In the genomic region with DNA sequence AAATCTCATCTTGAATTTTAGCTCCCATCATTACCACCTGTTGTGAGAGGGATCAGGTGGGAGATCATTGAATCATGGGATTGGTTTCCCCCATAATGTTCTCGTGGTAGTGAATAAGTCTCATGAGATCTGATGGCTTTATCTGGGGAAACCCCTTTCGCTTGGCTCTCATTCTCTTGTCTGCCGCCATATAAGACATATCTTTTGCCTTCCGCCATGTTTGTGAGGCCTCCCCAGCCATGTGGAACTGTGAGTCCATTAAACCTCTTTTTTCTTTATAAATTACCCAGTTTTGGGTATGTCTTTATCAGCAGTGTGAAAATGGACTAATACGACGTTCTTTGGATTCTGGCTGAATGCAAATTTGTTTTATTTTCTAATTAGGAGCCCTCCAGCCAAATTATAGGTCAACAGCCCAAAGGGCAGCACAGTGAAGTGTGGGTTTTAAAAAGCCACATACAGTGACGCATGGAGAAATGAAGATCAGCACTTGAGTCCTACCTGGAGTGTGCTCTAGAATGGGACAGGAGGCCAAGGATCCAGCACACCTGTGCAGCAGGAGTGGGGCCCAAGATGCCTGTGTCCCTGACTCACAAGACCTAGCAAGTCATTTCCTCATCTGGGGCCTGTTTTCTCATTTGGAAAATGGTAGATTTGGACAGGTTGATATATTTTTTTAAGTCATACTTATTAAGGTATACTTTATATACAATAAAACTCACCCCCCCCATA, we compare ENCODE assay signal across 1 cellular context.
TF ChIP-seq lines count a peak whose summit lies in the region.

No MANE protein-coding gene starts in this region.

TF ChIP-seq in GM12878, 131 proteins besides CTCF, POLR2A, EP300 and RAD21 (continued from another document):
- no peak for TF ChIP-seq HSF1 (IDR thresholded peaks at IDR 0.05; ENCODE audit: low read depth, low read length)
